9 cellular contexts compared by ENCODE assay signal in the genomic region with DNA sequence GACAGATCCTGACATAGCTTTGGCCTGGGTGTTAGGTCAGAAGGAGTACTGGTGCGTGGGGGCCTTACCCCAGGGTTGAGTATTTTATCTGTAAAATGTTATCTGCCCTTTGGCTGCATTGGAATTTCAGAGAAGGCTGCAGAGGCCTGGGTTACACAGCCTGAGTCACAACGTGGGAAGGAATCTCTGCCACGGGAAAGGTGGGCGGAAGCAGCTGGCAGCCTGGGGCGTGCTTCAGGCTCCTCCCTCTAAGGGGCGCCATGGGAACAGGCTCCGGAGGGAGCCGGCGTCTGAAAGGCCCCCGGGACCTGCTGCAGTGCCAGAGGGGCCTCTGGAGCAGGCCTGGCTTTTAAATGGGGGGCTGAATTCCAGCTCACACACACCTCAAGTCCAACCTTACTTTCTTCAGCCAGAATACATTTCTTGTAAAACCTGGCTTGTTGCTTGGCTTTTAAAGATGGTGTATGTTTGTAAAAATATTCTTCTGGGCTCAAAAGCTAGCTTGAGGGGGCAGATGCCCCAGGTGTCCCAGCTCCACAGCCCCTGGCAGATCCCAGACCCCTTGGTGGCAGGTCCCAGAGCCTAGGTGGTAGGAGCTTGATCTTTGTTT.
DNase-seq lines count a peak whose midpoint lies in the region; ATAC-seq and TF ChIP-seq lines count a peak whose summit lies in the region.
"Had no signal": no experiment of that assay in that cellular context is flagged by ENCODE, and none has a peak within 500 bp of the region (broad histone marks: within the 10 kb centered on the region; RNA-seq: fewer than 3 reads in every experiment).

No MANE protein-coding gene starts in this region.

- H4K20me1 ChIP-seq in GM23338 (replicated peaks; ENCODE audit: insufficient read depth): no peaks in the 10 kb centered on the region; the same call in none of the 2 replicates

- H3F3A ChIP-seq in GM23338 (replicated peaks; ENCODE audit: low read depth): no peaks in the 10 kb centered on the region

- H3K4me2 ChIP-seq in GM23338: no peak overlapping the region

- H3K9me2 ChIP-seq in GM23338 (ENCODE audit: insufficient read depth): no peaks in the 10 kb centered on the region

- peaks cover 9% of the 10 kb centered on the region for H3K4me1 Mint-ChIP-seq in GM23338
- H3K4me1 Mint-ChIP-seq in T-helper 17 cell: peaks cover 14% of the 10 kb centered on the region

- H3K79me2 ChIP-seq in GM23338 (replicated peaks; ENCODE audit: insufficient read depth): no peaks in the 10 kb centered on the region

- H3K4me3 ChIP-seq in GM23338 (no peak overlapping the region), fibroblast of villous mesenchyme (ENCODE audit: low read depth, low read length) (no peak overlapping the region)
- H3K4me3 ChIP-seq: upper lobe of left lung had no signal

- peak; percentile 85 for ATAC-seq in GM23338
- ATAC-seq in T-helper 17 cell: no peak
- ATAC-seq in sciatic nerve: peak; percentile 62
- no peak for ATAC-seq in GM19455 (IDR thresholded peaks at IDR 0.05; ENCODE audit: unreplicated experiment)
- no peak for ATAC-seq in HG03469 (IDR thresholded peaks at IDR 0.05; ENCODE audit: unreplicated experiment)

- no peaks in the 10 kb centered on the region; the same call in 1 of the 2 replicates for H3K4me1 ChIP-seq in GM23338 (ENCODE audit: insufficient read depth)

- H3K4me3 Mint-ChIP-seq in GM23338: no peak overlapping the region
- H3K4me3 Mint-ChIP-seq in T-helper 17 cell: no peak overlapping the region

- intact Hi-C loops in sciatic nerve (cut with DNase I): no loop called here

- no peaks in the 10 kb centered on the region for H3K9me3 Mint-ChIP-seq in GM23338

- no peaks in the 10 kb centered on the region for H3K27me3 ChIP-seq in GM23338 (ENCODE audit: insufficient read depth)
- H3K27me3 ChIP-seq: upper lobe of left lung had no signal

- peaks cover under 1% of the 10 kb centered on the region; the same call in 1 of the 2 replicates for H3K36me3 ChIP-seq in GM23338 (ENCODE audit: insufficient read depth)

- H3K36me3 Mint-ChIP-seq in GM23338 (ENCODE audit: low read depth) (peaks cover 7% of the 10 kb centered on the region; the same call in 2 of the 3 replicates), T-helper 17 cell (ENCODE audit: low read depth) (peaks cover 2% of the 10 kb centered on the region)

- H3K9me3 ChIP-seq in T-helper 17 cell (ENCODE audit: control insufficient read depth, low read length, poor library complexity, severe bottlenecking): no peaks in the 10 kb centered on the region
- H3K9me3 ChIP-seq: upper lobe of left lung had no signal

- DNase-seq in AG09319 (ENCODE audit: extremely low read depth, low read depth): peak; percentile 30
- DNase-seq in GM23338 (ENCODE audit: low spot score): peak; percentile 82
- DNase-seq in T-helper 17 cell: no peak
- peak; percentile 60 for DNase-seq in fibroblast of villous mesenchyme (ENCODE audit: low read depth)
- DNase-seq in sciatic nerve (ENCODE audit: low spot score): peak; percentile 74
- DNase-seq in SIG-M5 treated with dmso at 0.1 percent for 504 hours (lab: John Stamatoyannopoulos, UW; ENCODE audit: unreplicated experiment): no peak

- H3K27ac ChIP-seq in GM23338 (ENCODE audit: low read depth): no peak overlapping the region
- H3K27ac ChIP-seq: upper lobe of left lung had no signal

- H3K27me3 Mint-ChIP-seq in GM23338 (ENCODE audit: insufficient read depth, low read depth, poor library complexity): peaks cover 5% of the 10 kb centered on the region
- no peaks in the 10 kb centered on the region for H3K27me3 Mint-ChIP-seq in T-helper 17 cell

- H3K27ac Mint-ChIP-seq in GM23338 (peak overlapping the region; percentile 4; the same call in 1 of the 2 replicates), T-helper 17 cell (peak overlapping the region; percentile 43)

- no peak overlapping the region for H2AFZ ChIP-seq in GM23338

- TF ChIP-seq CTCF in AG09319 (IDR thresholded peaks at IDR 0.05; ENCODE audit: low read depth, low read length) (peak; percentile 33), GM23338 (conservative IDR thresholded peaks at IDR 0.05; ENCODE audit: low read depth in 2 of 2) (peak; percentile 53 to 70), fibroblast of villous mesenchyme (IDR thresholded peaks at IDR 0.05; ENCODE audit: insufficient read depth, low read depth, low read length) (peak; percentile 46)

TF ChIP-seq in GM23338, 12 proteins besides CTCF, POLR2A, EP300 and RAD21 (continues in another document):
- TF ChIP-seq JUNB (IDR thresholded peaks at IDR 0.05; ENCODE audit: unreplicated experiment) (no peak), STAT1 (IDR thresholded peaks at IDR 0.05; ENCODE audit: unreplicated experiment) (no peak), NANOG (IDR thresholded peaks at IDR 0.05; ENCODE audit: borderline replicate concordance) (no peak), EZH2phosphoT487 (IDR thresholded peaks at IDR 0.05; ENCODE audit: unreplicated experiment) (no peak), CREB1 (CRISPR knock-in tag; IDR thresholded peaks at IDR 0.05; ENCODE audit: low read depth) (no peak), ZNF114 (CRISPR knock-in tag; IDR thresholded peaks at IDR 0.05) (no peak), EZH2 (IDR thresholded peaks at IDR 0.05; ENCODE audit: low read depth, unreplicated experiment) (no peak), POLR2AphosphoS5 (IDR thresholded peaks at IDR 0.05; ENCODE audit: low read depth) (no peak), ZNF331 (CRISPR knock-in tag; IDR thresholded peaks at IDR 0.05; ENCODE audit: low read depth) (no peak)
- TF ChIP-seq, protein P1, sequence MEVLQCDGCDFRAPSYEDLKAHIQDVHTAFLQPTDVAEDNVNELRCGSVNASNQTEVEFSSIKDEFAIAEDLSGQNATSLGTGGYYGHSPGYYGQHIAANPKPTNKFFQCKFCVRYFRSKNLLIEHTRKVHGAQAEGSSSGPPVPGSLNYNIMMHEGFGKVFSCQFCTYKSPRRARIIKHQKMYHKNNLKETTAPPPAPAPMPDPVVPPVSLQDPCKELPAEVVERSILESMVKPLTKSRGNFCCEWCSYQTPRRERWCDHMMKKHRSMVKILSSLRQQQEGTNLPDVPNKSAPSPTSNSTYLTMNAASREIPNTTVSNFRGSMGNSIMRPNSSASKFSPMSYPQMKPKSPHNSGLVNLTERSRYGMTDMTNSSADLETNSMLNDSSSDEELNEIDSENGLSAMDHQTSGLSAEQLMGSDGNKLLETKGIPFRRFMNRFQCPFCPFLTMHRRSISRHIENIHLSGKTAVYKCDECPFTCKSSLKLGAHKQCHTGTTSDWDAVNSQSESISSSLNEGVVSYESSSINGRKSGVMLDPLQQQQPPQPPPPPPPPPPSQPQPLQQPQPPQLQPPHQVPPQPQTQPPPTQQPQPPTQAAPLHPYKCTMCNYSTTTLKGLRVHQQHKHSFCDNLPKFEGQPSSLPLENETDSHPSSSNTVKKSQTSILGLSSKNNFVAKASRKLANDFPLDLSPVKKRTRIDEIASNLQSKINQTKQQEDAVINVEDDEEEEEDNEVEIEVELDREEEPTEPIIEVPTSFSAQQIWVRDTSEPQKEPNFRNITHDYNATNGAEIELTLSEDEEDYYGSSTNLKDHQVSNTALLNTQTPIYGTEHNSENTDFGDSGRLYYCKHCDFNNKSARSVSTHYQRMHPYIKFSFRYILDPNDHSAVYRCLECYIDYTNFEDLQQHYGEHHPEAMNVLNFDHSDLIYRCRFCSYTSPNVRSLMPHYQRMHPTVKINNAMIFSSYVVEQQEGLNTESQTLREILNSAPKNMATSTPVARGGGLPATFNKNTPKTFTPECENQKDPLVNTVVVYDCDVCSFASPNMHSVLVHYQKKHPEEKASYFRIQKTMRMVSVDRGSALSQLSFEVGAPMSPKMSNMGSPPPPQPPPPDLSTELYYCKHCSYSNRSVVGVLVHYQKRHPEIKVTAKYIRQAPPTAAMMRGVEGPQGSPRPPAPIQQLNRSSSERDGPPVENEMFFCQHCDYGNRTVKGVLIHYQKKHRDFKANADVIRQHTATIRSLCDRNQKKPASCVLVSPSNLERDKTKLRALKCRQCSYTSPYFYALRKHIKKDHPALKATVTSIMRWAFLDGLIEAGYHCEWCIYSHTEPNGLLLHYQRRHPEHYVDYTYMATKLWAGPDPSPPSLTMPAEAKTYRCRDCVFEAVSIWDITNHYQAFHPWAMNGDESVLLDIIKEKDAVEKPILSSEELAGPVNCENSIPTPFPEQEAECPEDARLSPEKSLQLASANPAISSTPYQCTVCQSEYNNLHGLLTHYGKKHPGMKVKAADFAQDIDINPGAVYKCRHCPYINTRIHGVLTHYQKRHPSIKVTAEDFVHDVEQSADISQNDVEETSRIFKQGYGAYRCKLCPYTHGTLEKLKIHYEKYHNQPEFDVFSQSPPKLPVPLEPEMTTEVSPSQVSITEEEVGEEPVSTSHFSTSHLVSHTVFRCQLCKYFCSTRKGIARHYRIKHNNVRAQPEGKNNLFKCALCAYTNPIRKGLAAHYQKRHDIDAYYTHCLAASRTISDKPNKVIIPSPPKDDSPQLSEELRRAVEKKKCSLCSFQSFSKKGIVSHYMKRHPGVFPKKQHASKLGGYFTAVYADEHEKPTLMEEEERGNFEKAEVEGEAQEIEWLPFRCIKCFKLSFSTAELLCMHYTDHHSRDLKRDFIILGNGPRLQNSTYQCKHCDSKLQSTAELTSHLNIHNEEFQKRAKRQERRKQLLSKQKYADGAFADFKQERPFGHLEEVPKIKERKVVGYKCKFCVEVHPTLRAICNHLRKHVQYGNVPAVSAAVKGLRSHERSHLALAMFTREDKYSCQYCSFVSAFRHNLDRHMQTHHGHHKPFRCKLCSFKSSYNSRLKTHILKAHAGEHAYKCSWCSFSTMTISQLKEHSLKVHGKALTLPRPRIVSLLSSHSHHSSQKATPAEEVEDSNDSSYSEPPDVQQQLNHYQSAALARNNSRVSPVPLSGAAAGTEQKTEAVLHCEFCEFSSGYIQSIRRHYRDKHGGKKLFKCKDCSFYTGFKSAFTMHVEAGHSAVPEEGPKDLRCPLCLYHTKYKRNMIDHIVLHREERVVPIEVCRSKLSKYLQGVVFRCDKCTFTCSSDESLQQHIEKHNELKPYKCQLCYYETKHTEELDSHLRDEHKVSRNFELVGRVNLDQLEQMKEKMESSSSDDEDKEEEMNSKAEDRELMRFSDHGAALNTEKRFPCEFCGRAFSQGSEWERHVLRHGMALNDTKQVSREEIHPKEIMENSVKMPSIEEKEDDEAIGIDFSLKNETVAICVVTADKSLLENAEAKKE (CRISPR knock-in tag; IDR thresholded peaks at IDR 0.05): no peak

Comparison
In these comparisons a context has a peak if more than half of its experiments do, and no peak if none do; other contexts are left out.
1. DNase-seq: peak in AG09319 (single experiment), GM23338 (single experiment), fibroblast of villous mesenchyme (single experiment) and sciatic nerve (single experiment); none in T-helper 17 cell (0 of 3) and SIG-M5 treated with dmso at 0.1 percent for 504 hours (single experiment).
2. ATAC-seq: peak in GM23338 (single experiment) and sciatic nerve (single experiment); none in T-helper 17 cell (single experiment), GM19455 (single experiment) and HG03469 (single experiment).
3. Peak in every context shown above with its lines, with median percentiles within 50 percentile points of each other: CTCF ChIP-seq.